8 cellular contexts compared by ENCODE assay signal in the genomic region with DNA sequence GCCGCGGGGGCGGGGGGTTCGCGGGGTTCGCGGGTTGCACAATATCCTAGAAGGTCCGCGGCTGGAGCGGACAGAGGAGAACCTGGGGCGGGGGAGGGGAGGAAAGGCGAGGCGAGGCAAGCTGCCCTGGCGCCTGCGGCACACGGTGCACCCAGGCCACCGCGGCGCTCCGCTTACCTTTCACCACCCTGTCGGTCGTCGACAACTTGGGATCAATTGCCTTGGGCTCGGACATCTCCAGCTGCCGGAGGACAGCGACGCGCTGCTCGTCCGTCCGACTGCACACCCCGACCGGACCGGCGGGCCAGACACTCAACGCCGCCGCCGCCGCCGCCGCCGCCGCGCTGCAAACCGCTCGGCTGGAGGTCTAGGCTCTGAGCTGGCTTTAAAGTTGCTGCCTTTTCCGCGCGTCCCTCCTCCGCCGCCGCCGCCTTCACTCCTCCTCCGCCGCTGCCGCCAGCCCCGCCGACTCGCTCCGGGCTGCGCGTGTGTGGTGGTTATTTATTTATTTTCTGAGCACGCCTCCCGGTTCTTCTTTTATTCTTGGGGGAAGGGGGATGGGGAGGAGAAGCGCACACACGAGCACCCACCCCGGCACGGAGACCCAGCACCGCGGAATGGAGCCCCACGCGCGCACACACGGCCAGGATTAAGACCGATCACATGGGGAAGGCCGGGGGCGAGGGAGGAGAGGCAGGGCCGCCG. TPM values are rescaled to one million over a fixed set of nuclear protein-coding genes. Genes with fewer than 3 reads are reported as not detected.
DNase-seq lines count a peak whose midpoint lies in the region; ATAC-seq and TF ChIP-seq lines count a peak whose summit lies in the region.

No MANE protein-coding gene starts in this region.

- H3K36me3 ChIP-seq in RWPE2 (ENCODE audit: low read depth) (peaks cover 12% of the 10 kb centered on the region), cardiac muscle cell (no peaks in the 10 kb centered on the region), parathyroid adenoma (ENCODE audit: control insufficient read depth, insufficient read depth, low read length) (no peaks in the 10 kb centered on the region)

- POLR2A ChIA-PET in activated naive CD8-positive, alpha-beta T cell treated with anti-CD3 and anti-CD28 coated beads, Interleukin-2, amount 10 ng/mL, durations not matched to agents 7 days and 5 days (lab: Charles Lee), result interaction anchor here (1.1 to 2.7 kb wide), 5 partner anchors 17 to 72 kb away, joined by 4 to 26 read pairs (median 4); no protein-coding TSS in a partner anchor

- H3K27me3 ChIP-seq in RWPE2 (ENCODE audit: insufficient read depth, poor library complexity, severe bottlenecking) (no peaks in the 10 kb centered on the region), cardiac muscle cell (no peaks in the 10 kb centered on the region), parathyroid adenoma (ENCODE audit: control insufficient read depth, insufficient read depth, low read length) (no peaks in the 10 kb centered on the region)

- H2AFZ ChIP-seq in parathyroid adenoma, result peak overlapping the region; percentile 83

- no peaks in the 10 kb centered on the region for H3K9me3 Mint-ChIP-seq in activated naive CD8-positive, alpha-beta T cell treated with anti-CD3 and anti-CD28 coated beads, Interleukin-2, amount 10 ng/mL, durations not matched to agents 7 days and 5 days

- H3K27ac Mint-ChIP-seq in activated naive CD8-positive, alpha-beta T cell treated with anti-CD3 and anti-CD28 coated beads, Interleukin-2, amount 10 ng/mL, durations not matched to agents 7 days and 5 days, result peak overlapping the region; percentile 95

- H3K4me1 ChIP-seq in RWPE2 (ENCODE audit: insufficient read depth, poor library complexity, severe bottlenecking), result peaks cover 28% of the 10 kb centered on the region
- H3K4me1 ChIP-seq in cardiac muscle cell (ENCODE audit: low read depth), result peaks cover 3% of the 10 kb centered on the region
- H3K4me1 ChIP-seq in parathyroid adenoma, result peaks cover 7% of the 10 kb centered on the region

- peaks cover 6% of the 10 kb centered on the region for H3K36me3 Mint-ChIP-seq in activated naive CD8-positive, alpha-beta T cell treated with anti-CD3 and anti-CD28 coated beads, Interleukin-2, amount 10 ng/mL, durations not matched to agents 7 days and 5 days

- ATAC-seq in GM19395 (IDR thresholded peaks at IDR 0.05; ENCODE audit: unreplicated experiment) (peak; percentile 18), HG03460 (IDR thresholded peaks at IDR 0.05; ENCODE audit: unreplicated experiment) (peak; percentile 9), RWPE2 (ENCODE audit: low read depth) (no peak)
- peak; percentile 3 for ATAC-seq in activated naive CD8-positive, alpha-beta T cell treated with anti-CD3 and anti-CD28 coated beads, Interleukin-2, amount 10 ng/mL, durations not matched to agents 7 days and 5 days (ENCODE audit: low read depth)

- H3K27me3 Mint-ChIP-seq in activated naive CD8-positive, alpha-beta T cell treated with anti-CD3 and anti-CD28 coated beads, Interleukin-2, amount 10 ng/mL, durations not matched to agents 7 days and 5 days, result peaks cover 27% of the 10 kb centered on the region

- peak overlapping the region; percentile 19 for H3K9ac ChIP-seq in parathyroid adenoma

- peak overlapping the region; percentile 95 for H3K4me3 Mint-ChIP-seq in activated naive CD8-positive, alpha-beta T cell treated with anti-CD3 and anti-CD28 coated beads, Interleukin-2, amount 10 ng/mL, durations not matched to agents 7 days and 5 days

- H3K4me2 ChIP-seq in parathyroid adenoma (ENCODE audit: low read length), result peak overlapping the region; percentile 54

- H3K4me3 ChIP-seq in RWPE2 (ENCODE audit: severe bottlenecking) (peak overlapping the region; percentile 80), cardiac muscle cell (peak overlapping the region; percentile 84), parathyroid adenoma (ENCODE audit: low read depth, low read length) (peak overlapping the region; percentile 91)

- peak; percentile 76 for DNase-seq in CD1c-positive myeloid dendritic cell (ENCODE audit: extremely low spot score)
- DNase-seq in RWPE2 (ENCODE audit: low spot score), result peak; percentile 69
- DNase-seq in activated naive CD8-positive, alpha-beta T cell treated with anti-CD3 and anti-CD28 coated beads, Interleukin-2, amount 10 ng/mL, durations not matched to agents 7 days and 5 days, result peak; percentile 71
- DNase-seq in cardiac muscle cell (ENCODE audit: low read depth in 1 of 2, low spot score in 1 of 2), result peak; percentile 75 to 82
- peak; percentile 70 for DNase-seq in ureter (ENCODE audit: low spot score)

- H3K79me2 ChIP-seq in parathyroid adenoma, result peaks cover 3% of the 10 kb centered on the region

- TF ChIP-seq CTCF in RWPE2 (IDR thresholded peaks at IDR 0.05; ENCODE audit: poor library complexity, severe bottlenecking), result no peak
- TF ChIP-seq CTCF in cardiac muscle cell (IDR thresholded peaks at IDR 0.05; ENCODE audit: low read depth, low read length), result no peak
- TF ChIP-seq CTCF in parathyroid adenoma (IDR thresholded peaks at IDR 0.05), result no peak

- H3K9me3 ChIP-seq in RWPE2 (ENCODE audit: severe bottlenecking), result no peaks in the 10 kb centered on the region
- no peaks in the 10 kb centered on the region for H3K9me3 ChIP-seq in cardiac muscle cell (ENCODE audit: low read depth)
- H3K9me3 ChIP-seq in parathyroid adenoma (ENCODE audit: control insufficient read depth, low read length), result no peaks in the 10 kb centered on the region

- H3K27ac ChIP-seq in RWPE2 (ENCODE audit: poor library complexity, severe bottlenecking) (peak overlapping the region; percentile 94), cardiac muscle cell (peak overlapping the region; percentile 80), parathyroid adenoma (peak overlapping the region; percentile 97)

- H3K4me1 Mint-ChIP-seq in activated naive CD8-positive, alpha-beta T cell treated with anti-CD3 and anti-CD28 coated beads, Interleukin-2, amount 10 ng/mL, durations not matched to agents 7 days and 5 days, result peaks cover 18% of the 10 kb centered on the region

RNA-seq across cellular contexts. Expression of a gene that starts 0.6 kb away (rescaled TPM):
- 10 to 100 TPM; 31.1 to 33.4 TPM for total RNA-seq in activated naive CD8-positive, alpha-beta T cell treated with anti-CD3 and anti-CD28 coated beads, Interleukin-2, amount 10 ng/mL, durations not matched to agents 7 days and 5 days
- 18.8 and 21.3 TPM in 2 replicates for total RNA-seq in cardiac muscle cell
- polyA plus RNA-seq in cardiac muscle cell, result 8.2 and 10.6 TPM in 2 replicates
- 36.2 TPM for total RNA-seq in ureter
